9 cellular contexts compared by ENCODE assay signal in genomic region chr1:210228158-210228557, GRCh38. TPM values are rescaled to one million over a fixed set of nuclear protein-coding genes. Genes with fewer than 3 reads are reported as not detected.
"Had no signal": no experiment of that assay in that cellular context is flagged by ENCODE, and none has a peak within 500 bp of the region (broad histone marks: within the 10 kb centered on the region; RNA-seq: fewer than 3 reads in every experiment).

No MANE protein-coding gene starts in this region.

- FAIRE-seq: HepG2, HTR-8/SVneo, K562 had no signal

- ATAC-seq: HepG2, K562 had no signal

- H3K4me2 ChIP-seq: KMS-11 had no signal

- H3K9ac ChIP-seq: KMS-11 had no signal

- H3K27ac ChIP-seq: HL-60, KMS-11 had no signal

- H3K4me3 ChIP-seq: K562 had no signal

- DNase-seq: IMR-90, KBM-7, KG1 had no signal

RNA-seq across cellular contexts. Expression of gene SERTAD4, which starts 4.4 kb away (rescaled TPM):
- total RNA-seq: HepG2, K562 had no signal
- polyA plus RNA-seq: HepG2, IgD-negative memory B cell, K562 had no signal
